ENCODE assay signal across 16 cellular contexts in the genomic region with DNA sequence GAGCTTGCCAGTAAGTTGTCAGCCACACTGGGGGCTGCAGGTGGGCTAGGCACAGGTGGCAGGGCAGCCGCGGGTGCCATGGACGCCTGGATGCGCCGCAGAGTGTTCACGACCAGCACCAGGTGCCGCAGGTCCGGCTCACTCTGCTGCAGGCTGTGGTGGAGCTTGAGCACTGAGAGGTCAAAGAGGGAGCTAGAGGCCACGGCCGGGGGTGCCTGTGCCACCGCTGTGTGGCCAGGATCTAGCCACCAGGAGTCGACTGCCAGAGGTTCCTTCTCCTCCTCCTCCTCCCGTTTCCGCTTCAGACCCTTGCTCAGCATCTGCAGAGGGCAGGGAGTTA. TPM values are rescaled to one million over a fixed set of nuclear protein-coding genes. Genes with fewer than 3 reads are reported as not detected.
DNase-seq lines count a peak whose midpoint lies in the region; ATAC-seq, FAIRE-seq and TF ChIP-seq lines count a peak whose summit lies in the region.
"Had no signal": no experiment of that assay in that cellular context is flagged by ENCODE, and none has a peak within 500 bp of the region (broad histone marks: within the 10 kb centered on the region; RNA-seq: fewer than 3 reads in every experiment).

No MANE protein-coding gene starts in this region.

- no peak for FAIRE-seq in HepG2 (lab: Jason Lieb, UNC)

- H3K36me3 ChIP-seq in HepG2 (replicated peaks in 1 of 2; ENCODE audit: control insufficient read depth in 1 of 2, insufficient read depth in 2 of 2, low read length in 2 of 2), result peaks cover 0 to 2% of the 10 kb centered on the region in 2 experiments; a peak in 1 of 5 replicates
- H3K36me3 ChIP-seq in right lobe of liver, result peaks cover 0 to 12% (median 4%) of the 10 kb centered on the region in 4 donors
- H3K36me3 ChIP-seq in neuronal stem cell (replicated peaks in 1 of 2; ENCODE audit: control insufficient read depth in 2 of 2, insufficient read depth in 2 of 2, low read length in 2 of 2), result peaks cover 1 to 14% of the 10 kb centered on the region in 2 donors
- H3K36me3 ChIP-seq in uterus, result no peaks in the 10 kb centered on the region

- in situ Hi-C loops in HepG2 (cut with HindIII; ENCODE audit: extremely low pct_ligation_motif_present, low pct_unique_long_range_greater_than_20kb), result no loop called here

- TF ChIP-seq CTCF in HepG2 (CRISPR knock-in tag; IDR thresholded peaks at IDR 0.05), result no peak
- TF ChIP-seq CTCF in right lobe of liver (IDR thresholded peaks at IDR 0.05), result no peak
- TF ChIP-seq CTCF in coronary artery (IDR thresholded peaks at IDR 0.05), result no peak
- TF ChIP-seq CTCF in uterus (IDR thresholded peaks at IDR 0.05), result no peak

- H3K4ac ChIP-seq in neuronal stem cell (ENCODE audit: low read length), result no peak overlapping the region

- no peaks in the 10 kb centered on the region for H3K27me3 Mint-ChIP-seq in activated CD8-positive, alpha-beta memory T cell treated with anti-CD3 and anti-CD28 coated beads, Interleukin-2, amount 10 ng/mL, durations not matched to agents 7 days and 5 days

- peaks cover 2% of the 10 kb centered on the region for H3K79me1 ChIP-seq in neuronal stem cell (ENCODE audit: low read depth, low read length)

- H3K23ac ChIP-seq in neuronal stem cell (ENCODE audit: low read depth, low read length, poor library complexity), result peak overlapping the region; percentile 76

- H3K27ac Mint-ChIP-seq in activated CD8-positive, alpha-beta memory T cell treated with anti-CD3 and anti-CD28 coated beads, Interleukin-2, amount 10 ng/mL, durations not matched to agents 7 days and 5 days, result no peak overlapping the region

- intact Hi-C loops in HepG2 (cut with micrococcal nuclease; ENCODE audit: unreplicated experiment) (loop anchor here (10.0 kb wide), 1 partner anchor 78 kb away; the partner anchor contains the start of genes C19orf47 and PLD3), right lobe of liver (cut with DNase I) (no loop called here), uterus (cut with DNase I; ENCODE audit: low total_unique reads) (no loop called here)

- WGBS in HepG2 (ENCODE audit: low lambda C conversion rate), result 96% methylated on average over 6 of the region's 14 CpGs
- WGBS in right lobe of liver (ENCODE audit: insufficient coverage, low coverage, low lambda C conversion rate, missing lambda C conversion rate), result 82% methylated on average over 9 of the region's 14 CpGs
- WGBS in neuronal stem cell (ENCODE audit: extremely low coverage in 2 of 2, insufficient read length in 2 of 2, insufficient replicate concordance in 1 of 2), 2 donors, result no CpG with 5 or more reads among the region's 14 CpGs

- H4K91ac ChIP-seq in neuronal stem cell (ENCODE audit: low read depth, low read length, poor library complexity), result peak overlapping the region; percentile 32

- peaks cover 27% of the 10 kb centered on the region for H3K4me1 Mint-ChIP-seq in activated CD8-positive, alpha-beta memory T cell treated with anti-CD3 and anti-CD28 coated beads, Interleukin-2, amount 10 ng/mL, durations not matched to agents 7 days and 5 days

- H3K9me3 Mint-ChIP-seq in activated CD8-positive, alpha-beta memory T cell treated with anti-CD3 and anti-CD28 coated beads, Interleukin-2, amount 10 ng/mL, durations not matched to agents 7 days and 5 days (ENCODE audit: low read depth), result no peaks in the 10 kb centered on the region

- TF ChIP-seq POLR2A in HepG2 (IDR thresholded peaks at IDR 0.05; ENCODE audit: insufficient read depth in 1 of 2, low read depth in 2 of 2, low read length in 2 of 2) (no peak), right lobe of liver (IDR thresholded peaks at IDR 0.05) (no peak), uterus (IDR thresholded peaks at IDR 0.05) (no peak)

- no peak overlapping the region for H4K8ac ChIP-seq in neuronal stem cell (ENCODE audit: low read depth, low read length)

- CTCF ChIA-PET in HepG2 (lab: Yijun Ruan, JAX; ENCODE audit: low intra/inter-chr PET ratio, low total read pairs), result no interaction called here
- CTCF ChIA-PET in activated CD8-positive, alpha-beta memory T cell treated with anti-CD3 and anti-CD28 coated beads, Interleukin-2, amount 10 ng/mL, durations not matched to agents 7 days and 5 days (lab: Charles Lee), result interaction anchor here (1.0 to 5.8 kb wide), 3 partner anchors 14 to 41 kb away, joined by 3 to 57 read pairs (median 13); partner anchors contain the start of genes BLVRB and SERTAD3

- H2BK120ac ChIP-seq in neuronal stem cell (ENCODE audit: low read depth, low read length), result no peak overlapping the region

- H3K9ac ChIP-seq in HepG2 (ENCODE audit: insufficient read depth, low read depth, low read length), result no peak overlapping the region
- peak overlapping the region; percentile 10 for H3K9ac ChIP-seq in neuronal stem cell (ENCODE audit: low read depth, low read length, poor library complexity)

- no peaks in the 10 kb centered on the region for H3K9me3 ChIP-seq in HepG2 (ENCODE audit: low read length)
- H3K9me3 ChIP-seq in right lobe of liver, result no peaks in the 10 kb centered on the region
- H3K9me3 ChIP-seq in neuronal stem cell (replicated peaks in 1 of 2; ENCODE audit: control insufficient read depth in 2 of 2, insufficient read depth in 1 of 2, low read depth in 1 of 2, low read length in 2 of 2), result no peaks in the 10 kb centered on the region
- no peaks in the 10 kb centered on the region for H3K9me3 ChIP-seq in uterus

- H2AK5ac ChIP-seq in neuronal stem cell (ENCODE audit: low read depth, low read length), result peak overlapping the region; percentile 43

- no peak for TF ChIP-seq RAD21 in HepG2 (CRISPR knock-in tag; IDR thresholded peaks at IDR 0.05)

- H4K20me1 ChIP-seq in HepG2 (ENCODE audit: insufficient read depth, low read length), result no peaks in the 10 kb centered on the region

- H3K36me3 Mint-ChIP-seq in activated CD8-positive, alpha-beta memory T cell treated with anti-CD3 and anti-CD28 coated beads, Interleukin-2, amount 10 ng/mL, durations not matched to agents 7 days and 5 days, result peaks cover 11% of the 10 kb centered on the region

- H3K4me1 ChIP-seq in HepG2 (ENCODE audit: insufficient read depth, low read length) (peaks cover 49% of the 10 kb centered on the region), right lobe of liver (peaks cover 0 to 22% (median 0%) of the 10 kb centered on the region in 4 donors), neuronal stem cell (ENCODE audit: control insufficient read depth in 2 of 2, insufficient read depth in 1 of 2, low read depth in 1 of 2, low read length in 2 of 2) (peaks cover 3 to 5% of the 10 kb centered on the region in 2 donors), uterus (peaks cover 0 to 21% of the 10 kb centered on the region in 2 donors)

- H3K14ac ChIP-seq in neuronal stem cell (ENCODE audit: low read length), result no peak overlapping the region

- ATAC-seq in HepG2 (no peak), right lobe of liver (no peak), GM21390 (IDR thresholded peaks at IDR 0.05; ENCODE audit: unreplicated experiment) (no peak)
- ATAC-seq in activated CD8-positive, alpha-beta memory T cell treated with anti-CD3 and anti-CD28 coated beads, Interleukin-2, amount 10 ng/mL, durations not matched to agents 7 days and 5 days, result no peak

- peaks cover 10% of the 10 kb centered on the region for H3K79me2 ChIP-seq in HepG2 (ENCODE audit: insufficient read depth, low read length)

- H2BK12ac ChIP-seq in neuronal stem cell (ENCODE audit: low read length), result peak overlapping the region; percentile 28

- no peak overlapping the region for H3K4me3 Mint-ChIP-seq in activated CD8-positive, alpha-beta memory T cell treated with anti-CD3 and anti-CD28 coated beads, Interleukin-2, amount 10 ng/mL, durations not matched to agents 7 days and 5 days

- no peaks in the 10 kb centered on the region; a peak in 1 of 5 replicates for H3K27me3 ChIP-seq in HepG2 (ENCODE audit: control insufficient read depth in 1 of 2, insufficient read depth in 2 of 2, low read length in 2 of 2)
- H3K27me3 ChIP-seq in right lobe of liver, result no peaks in the 10 kb centered on the region
- H3K27me3 ChIP-seq in neuronal stem cell (ENCODE audit: control insufficient read depth in 3 of 3, insufficient read depth in 3 of 3, low read depth in 1 of 3, low read length in 3 of 3), result no peaks in the 10 kb centered on the region
- H3K27me3 ChIP-seq in uterus, result no peaks in the 10 kb centered on the region

- H2AFZ ChIP-seq in HepG2 (ENCODE audit: low read length) (no peak overlapping the region), neuronal stem cell (ENCODE audit: low read length) (no peak overlapping the region)

- no peak overlapping the region for H3K4me3 ChIP-seq in HepG2 (replicated peaks in 1 of 3; ENCODE audit: insufficient read depth in 1 of 3, low read depth in 2 of 3, low read length in 3 of 3)
- H3K4me3 ChIP-seq in right lobe of liver, result no peak overlapping the region
- H3K4me3 ChIP-seq in coronary artery, result peak overlapping the region; percentile 43
- H3K4me3 ChIP-seq in neuronal stem cell (ENCODE audit: low read length in 2 of 2), result no peak overlapping the region
- no peak overlapping the region for H3K4me3 ChIP-seq in uterus
- H3K4me3 ChIP-seq: lung had no signal

- no peak overlapping the region for H2BK5ac ChIP-seq in neuronal stem cell (ENCODE audit: low read length)

- DNase-seq in HepG2 (ENCODE audit: low spot score), result no peak
- no peak for DNase-seq in right lobe of liver
- no peak for DNase-seq in coronary artery (ENCODE audit: low spot score)
- no peak for DNase-seq in neuronal stem cell (ENCODE audit: low spot score)
- DNase-seq in uterus, result no peak
- DNase-seq in GM03348 (ENCODE audit: low spot score), result no peak
- no peak for DNase-seq in activated CD8-positive, alpha-beta memory T cell treated with anti-CD3 and anti-CD28 coated beads, Interleukin-2, amount 10 ng/mL, durations not matched to agents 7 days and 5 days
- DNase-seq: activated CD4-positive, alpha-beta T cell treated with anti-CD3 and anti-CD28 coated beads, Interleukin-2, amount 50 U/mL, for 4 hours; activated gamma-delta T cell; DMS53; erythroblast; MM.1S; NCI-H748 treated with DMSO at 0.1 percent for 48 hours had no signal

- H3K27ac ChIP-seq in HepG2 (ENCODE audit: extremely low read length, insufficient read depth, low read length) (no peak overlapping the region), right lobe of liver (no peak overlapping the region), coronary artery (peak overlapping the region; percentile 3 to 54), neuronal stem cell (replicated peaks; ENCODE audit: low read length) (no peak overlapping the region), uterus (peak overlapping the region; percentile 98)

- no peak overlapping the region for H3K4me2 ChIP-seq in HepG2 (ENCODE audit: low read depth, low read length)
- H3K4me2 ChIP-seq in neuronal stem cell (ENCODE audit: insufficient read depth, low read length, poor library complexity, severe bottlenecking), result no peak overlapping the region

- POLR2A ChIA-PET in HepG2 (lab: Yijun Ruan, JAX), result interaction anchor here (4.5 kb wide), 1 partner anchor 42 kb away, joined by 47 read pairs; the partner anchor contains the start of genes BLVRB and SPTBN4

- no TSS peak for BruUV-seq in HepG2 (replicated peaks; lab: Mats Ljungman, UMichigan)

- H2BK15ac ChIP-seq in neuronal stem cell (ENCODE audit: low read length), result peak overlapping the region; percentile 87

- TF ChIP-seq EP300 in HepG2 (IDR thresholded peaks at IDR 0.05; ENCODE audit: low read depth in 2 of 2, low read length in 2 of 2) (no peak), HepG2 (CRISPR knock-in tag; IDR thresholded peaks at IDR 0.05; ENCODE audit: borderline replicate concordance) (no peak)

- H3K18ac ChIP-seq in neuronal stem cell (ENCODE audit: low read length), result peak overlapping the region; percentile 65

RNA-seq across cellular contexts. Expression of gene SERTAD1, which starts 2.6 kb away (rescaled TPM):
- 4.3 and 4.7 TPM in 2 replicates for total RNA-seq in HepG2 (2016; rRNA removed; fragmentation: Illumina TruSeq; extraction: Trizol)
- total RNA-seq in HepG2 (2016; cell fraction: cytosol; rRNA removed; fragmentation: Illumina TruSeq; extraction: Trizol; ENCODE audit: low read depth), result 1.8 and 2.1 TPM in 2 replicates
- total RNA-seq in HepG2 (2016; cell fraction: insoluble cytoplasmic fraction; rRNA removed; fragmentation: Illumina TruSeq; extraction: Trizol), result 3.9 and 5.6 TPM in 2 replicates
- total RNA-seq in HepG2 (2016; cell fraction: membrane; rRNA removed; fragmentation: Illumina TruSeq; extraction: Trizol), result 3.0 and 3.6 TPM in 2 replicates
- 1.7 and 1.9 TPM in 2 replicates for total RNA-seq in HepG2 (2016; cell fraction: nucleus; rRNA removed; fragmentation: Illumina TruSeq; extraction: Trizol)
- 4.5 and 5.0 TPM in 2 replicates for polyA plus RNA-seq in HepG2 (2011; rRNA removed)
- 5.0 and 7.0 TPM in 2 replicates for polyA plus RNA-seq in HepG2 (2011; cell fraction: cytosol; rRNA removed)
- 4.0 and 4.5 TPM in 2 replicates for polyA plus RNA-seq in HepG2 (2011; cell fraction: nucleus; rRNA removed)
- 1.4 and 1.9 TPM in 2 replicates for polyA plus RNA-seq in HepG2 (2012)
- 0.94 and 1.1 TPM in 2 replicates for polyA plus RNA-seq in HepG2 (2016; cell fraction: cytosol; fragmentation: Illumina TruSeq; extraction: Trizol; ENCODE audit: low read depth)
- 3.6 and 4.1 TPM in 2 replicates for polyA plus RNA-seq in HepG2 (2016; cell fraction: insoluble cytoplasmic fraction; fragmentation: Illumina TruSeq; extraction: Trizol; ENCODE audit: low read depth)
- 1.5 and 1.7 TPM in 2 replicates for polyA plus RNA-seq in HepG2 (2016; cell fraction: membrane; fragmentation: Illumina TruSeq; extraction: Trizol; ENCODE audit: low read depth)
- polyA plus RNA-seq in HepG2 (2016; cell fraction: nucleus; fragmentation: Illumina TruSeq; extraction: Trizol; ENCODE audit: insufficient read depth, low read depth), result 2.5 and 2.7 TPM in 2 replicates
- polyA minus RNA-seq in HepG2 (2011; rRNA and poly(A)+ RNA removed; ENCODE audit: low replicate concordance), result 2.7 and 5.6 TPM in 2 replicates
- 1.1 and 1.2 TPM in 2 replicates for polyA minus RNA-seq in HepG2 (2011; cell fraction: cytosol; rRNA and poly(A)+ RNA removed)
- polyA minus RNA-seq in HepG2 (2011; cell fraction: nucleus; rRNA and poly(A)+ RNA removed), result 1.7 and 2.0 TPM in 2 replicates
- 10 to 100 TPM in 1 of 6 experiments, 1 to 10 TPM in 5; 3.7 to 11.7 (median 6.2) TPM for total RNA-seq in right lobe of liver
- polyA plus RNA-seq in neuronal stem cell (2013, experiment 1 of 2), result 2.7 TPM
- polyA plus RNA-seq in neuronal stem cell (2013, experiment 2 of 2), result 2.7 TPM
- 10 to 100 TPM in 3 of 4 donors, 1 to 10 TPM in 1; 3.1 to 18.4 (median 15.8) TPM for total RNA-seq in uterus
- total RNA-seq in activated CD8-positive, alpha-beta memory T cell treated with anti-CD3 and anti-CD28 coated beads, Interleukin-2, amount 10 ng/mL, durations not matched to agents 7 days and 5 days, result 1 to 10 TPM; 9.4 to 9.6 TPM

RNA-seq across cellular contexts. Expression of gene PRX, which starts 10.0 kb away (rescaled TPM):
- total RNA-seq in HepG2 (2016; rRNA removed; fragmentation: Illumina TruSeq; extraction: Trizol) (0.46 and 0.66 TPM in 2 replicates), right lobe of liver (under 1 TPM; 0.37 to 0.99 (median 0.60) TPM), uterus (1 to 10 TPM; 3.3 to 7.5 (median 4.8) TPM)
- not detected in 2 replicates for total RNA-seq in HepG2 (2016; cell fraction: cytosol; rRNA removed; fragmentation: Illumina TruSeq; extraction: Trizol; ENCODE audit: low read depth)
- 0.39 and 0.78 TPM in 2 replicates for total RNA-seq in HepG2 (2016; cell fraction: insoluble cytoplasmic fraction; rRNA removed; fragmentation: Illumina TruSeq; extraction: Trizol)
- total RNA-seq in HepG2 (2016; cell fraction: membrane; rRNA removed; fragmentation: Illumina TruSeq; extraction: Trizol), result 0.03 and 0.12 TPM in 2 replicates
- 0.38 and 0.40 TPM in 2 replicates for total RNA-seq in HepG2 (2016; cell fraction: nucleus; rRNA removed; fragmentation: Illumina TruSeq; extraction: Trizol)
- 0.66 and 0.99 TPM in 2 replicates for polyA plus RNA-seq in HepG2 (2011; rRNA removed)
- 0.79 and 0.94 TPM in 2 replicates for polyA plus RNA-seq in HepG2 (2011; cell fraction: cytosol; rRNA removed)
- polyA plus RNA-seq in HepG2 (2011; cell fraction: nucleus; rRNA removed), result 0.76 and 0.99 TPM in 2 replicates
- 0.85 and 1.1 TPM in 2 replicates for polyA plus RNA-seq in HepG2 (2012)
- not detected in 2 replicates for polyA plus RNA-seq in HepG2 (2016; cell fraction: cytosol; fragmentation: Illumina TruSeq; extraction: Trizol; ENCODE audit: low read depth)
- polyA plus RNA-seq in HepG2 (2016; cell fraction: insoluble cytoplasmic fraction; fragmentation: Illumina TruSeq; extraction: Trizol; ENCODE audit: low read depth), result 0.25 and 0.53 TPM in 2 replicates
- 0.03 and 0.06 TPM in 2 replicates for polyA plus RNA-seq in HepG2 (2016; cell fraction: membrane; fragmentation: Illumina TruSeq; extraction: Trizol; ENCODE audit: low read depth)
- 1.1 TPM in 2 replicates for polyA plus RNA-seq in HepG2 (2016; cell fraction: nucleus; fragmentation: Illumina TruSeq; extraction: Trizol; ENCODE audit: insufficient read depth, low read depth)
- polyA minus RNA-seq in HepG2 (2011; rRNA and poly(A)+ RNA removed; ENCODE audit: low replicate concordance), result 0.51 and 1.1 TPM in 2 replicates
- polyA minus RNA-seq in HepG2 (2011; cell fraction: cytosol; rRNA and poly(A)+ RNA removed), result 0.53 and 0.89 TPM in 2 replicates
- 0.52 and 0.62 TPM in 2 replicates for polyA minus RNA-seq in HepG2 (2011; cell fraction: nucleus; rRNA and poly(A)+ RNA removed)
- polyA plus RNA-seq in neuronal stem cell (2013, experiment 1 of 2), result 1.9 TPM
- polyA plus RNA-seq in neuronal stem cell (2013, experiment 2 of 2), result 1.9 TPM
- 1 to 10 TPM in 1 of 2 experiments, under 1 TPM in 1; 0.80 to 1.1 TPM for total RNA-seq in activated CD8-positive, alpha-beta memory T cell treated with anti-CD3 and anti-CD28 coated beads, Interleukin-2, amount 10 ng/mL, durations not matched to agents 7 days and 5 days
- total RNA-seq: HT1080 had no signal

RNA-seq across cellular contexts. Expression of gene SERTAD3, which starts 20.9 kb away (rescaled TPM):
- total RNA-seq in HepG2 (2016; rRNA removed; fragmentation: Illumina TruSeq; extraction: Trizol) (16.9 and 17.8 TPM in 2 replicates), right lobe of liver (10 to 100 TPM in 1 of 6 experiments, 1 to 10 TPM in 5; 5.2 to 10.1 (median 7.4) TPM), uterus (10 to 100 TPM in 3 of 4 donors, 1 to 10 TPM in 1; 1.0 to 81.5 (median 44.7) TPM)
- 14.6 and 17.8 TPM in 2 replicates for total RNA-seq in HepG2 (2016; cell fraction: cytosol; rRNA removed; fragmentation: Illumina TruSeq; extraction: Trizol; ENCODE audit: low read depth)
- total RNA-seq in HepG2 (2016; cell fraction: insoluble cytoplasmic fraction; rRNA removed; fragmentation: Illumina TruSeq; extraction: Trizol), result 14.8 and 17.5 TPM in 2 replicates
- total RNA-seq in HepG2 (2016; cell fraction: membrane; rRNA removed; fragmentation: Illumina TruSeq; extraction: Trizol), result 22.0 and 25.4 TPM in 2 replicates
- total RNA-seq in HepG2 (2016; cell fraction: nucleus; rRNA removed; fragmentation: Illumina TruSeq; extraction: Trizol), result 6.8 and 9.0 TPM in 2 replicates
- 9.5 and 9.6 TPM in 2 replicates for polyA plus RNA-seq in HepG2 (2011; rRNA removed)
- polyA plus RNA-seq in HepG2 (2011; cell fraction: cytosol; rRNA removed), result 6.9 and 7.9 TPM in 2 replicates
- 5.9 and 6.5 TPM in 2 replicates for polyA plus RNA-seq in HepG2 (2011; cell fraction: nucleus; rRNA removed)
- polyA plus RNA-seq in HepG2 (2012), result 6.5 and 7.5 TPM in 2 replicates
- polyA plus RNA-seq in HepG2 (2016; cell fraction: cytosol; fragmentation: Illumina TruSeq; extraction: Trizol; ENCODE audit: low read depth), result 3.8 and 4.4 TPM in 2 replicates
- polyA plus RNA-seq in HepG2 (2016; cell fraction: insoluble cytoplasmic fraction; fragmentation: Illumina TruSeq; extraction: Trizol; ENCODE audit: low read depth), result 10.8 and 15.2 TPM in 2 replicates
- polyA plus RNA-seq in HepG2 (2016; cell fraction: membrane; fragmentation: Illumina TruSeq; extraction: Trizol; ENCODE audit: low read depth), result 7.3 and 9.1 TPM in 2 replicates
- 13.4 and 16.1 TPM in 2 replicates for polyA plus RNA-seq in HepG2 (2016; cell fraction: nucleus; fragmentation: Illumina TruSeq; extraction: Trizol; ENCODE audit: insufficient read depth, low read depth)
- polyA minus RNA-seq in HepG2 (2011; rRNA and poly(A)+ RNA removed; ENCODE audit: low replicate concordance), result 19.2 and 19.5 TPM in 2 replicates
- 10.9 and 15.7 TPM in 2 replicates for polyA minus RNA-seq in HepG2 (2011; cell fraction: cytosol; rRNA and poly(A)+ RNA removed)
- 5.1 and 5.8 TPM in 2 replicates for polyA minus RNA-seq in HepG2 (2011; cell fraction: nucleus; rRNA and poly(A)+ RNA removed)
- 13.1 TPM for polyA plus RNA-seq in neuronal stem cell (2013, experiment 1 of 2)
- polyA plus RNA-seq in neuronal stem cell (2013, experiment 2 of 2), result 13.1 TPM
- 10 to 100 TPM; 13.4 to 13.7 TPM for total RNA-seq in activated CD8-positive, alpha-beta memory T cell treated with anti-CD3 and anti-CD28 coated beads, Interleukin-2, amount 10 ng/mL, durations not matched to agents 7 days and 5 days

RNA-seq across cellular contexts. Expression of gene HIPK4, which starts 33.2 kb away (rescaled TPM):
- total RNA-seq in HepG2 (2016; rRNA removed; fragmentation: Illumina TruSeq; extraction: Trizol) (not detected in 2 replicates), right lobe of liver (under 1 TPM in 1 of 6 experiments, not detected in 5; 0.15 TPM), uterus (under 1 TPM in 2 of 4 donors, not detected in 2; 0.40 to 0.48 TPM)
- total RNA-seq in HepG2 (2016; cell fraction: cytosol; rRNA removed; fragmentation: Illumina TruSeq; extraction: Trizol; ENCODE audit: low read depth), result not detected in 2 replicates
- not detected in 2 replicates for total RNA-seq in HepG2 (2016; cell fraction: insoluble cytoplasmic fraction; rRNA removed; fragmentation: Illumina TruSeq; extraction: Trizol)
- not detected in 2 replicates for total RNA-seq in HepG2 (2016; cell fraction: membrane; rRNA removed; fragmentation: Illumina TruSeq; extraction: Trizol)
- not detected in 2 replicates for total RNA-seq in HepG2 (2016; cell fraction: nucleus; rRNA removed; fragmentation: Illumina TruSeq; extraction: Trizol)
- polyA plus RNA-seq in HepG2 (2011; rRNA removed), result 0.03 TPM in 1 of 2 replicates, not detected in the other
- 0.03 TPM in 1 of 2 replicates, not detected in the other for polyA plus RNA-seq in HepG2 (2011; cell fraction: cytosol; rRNA removed)
- polyA plus RNA-seq in HepG2 (2011; cell fraction: nucleus; rRNA removed), result not detected in 2 replicates
- not detected in 2 replicates for polyA plus RNA-seq in HepG2 (2012)
- not detected in 2 replicates for polyA plus RNA-seq in HepG2 (2016; cell fraction: cytosol; fragmentation: Illumina TruSeq; extraction: Trizol; ENCODE audit: low read depth)
- polyA plus RNA-seq in HepG2 (2016; cell fraction: insoluble cytoplasmic fraction; fragmentation: Illumina TruSeq; extraction: Trizol; ENCODE audit: low read depth), result not detected in 2 replicates
- polyA plus RNA-seq in HepG2 (2016; cell fraction: membrane; fragmentation: Illumina TruSeq; extraction: Trizol; ENCODE audit: low read depth), result not detected in 2 replicates
- polyA plus RNA-seq in HepG2 (2016; cell fraction: nucleus; fragmentation: Illumina TruSeq; extraction: Trizol; ENCODE audit: insufficient read depth, low read depth), result not detected in 2 replicates
- polyA minus RNA-seq in HepG2 (2011; rRNA and poly(A)+ RNA removed; ENCODE audit: low replicate concordance), result 0.07 TPM in 1 of 2 replicates, not detected in the other
- polyA minus RNA-seq in HepG2 (2011; cell fraction: cytosol; rRNA and poly(A)+ RNA removed), result not detected in 2 replicates
- not detected in 2 replicates for polyA minus RNA-seq in HepG2 (2011; cell fraction: nucleus; rRNA and poly(A)+ RNA removed)
- polyA plus RNA-seq in neuronal stem cell (2013, experiment 1 of 2), result 0.29 TPM
- 0.28 TPM for polyA plus RNA-seq in neuronal stem cell (2013, experiment 2 of 2)
- total RNA-seq in activated CD8-positive, alpha-beta memory T cell treated with anti-CD3 and anti-CD28 coated beads, Interleukin-2, amount 10 ng/mL, durations not matched to agents 7 days and 5 days, result not detected
- total RNA-seq: HT1080 had no signal

RNA-seq across cellular contexts. Expression of gene BLVRB, which starts 42.3 kb away (rescaled TPM):
- 25.9 and 32.7 TPM in 2 replicates for total RNA-seq in HepG2 (2016; rRNA removed; fragmentation: Illumina TruSeq; extraction: Trizol)
- total RNA-seq in HepG2 (2016; cell fraction: cytosol; rRNA removed; fragmentation: Illumina TruSeq; extraction: Trizol; ENCODE audit: low read depth), result 8.2 and 10.9 TPM in 2 replicates
- total RNA-seq in HepG2 (2016; cell fraction: insoluble cytoplasmic fraction; rRNA removed; fragmentation: Illumina TruSeq; extraction: Trizol), result 28.3 and 39.1 TPM in 2 replicates
- 7.6 and 7.9 TPM in 2 replicates for total RNA-seq in HepG2 (2016; cell fraction: membrane; rRNA removed; fragmentation: Illumina TruSeq; extraction: Trizol)
- total RNA-seq in HepG2 (2016; cell fraction: nucleus; rRNA removed; fragmentation: Illumina TruSeq; extraction: Trizol), result 9.9 and 11.1 TPM in 2 replicates
- polyA plus RNA-seq in HepG2 (2011; rRNA removed), result 51.4 and 75.9 TPM in 2 replicates
- 66.0 and 107 TPM in 2 replicates for polyA plus RNA-seq in HepG2 (2011; cell fraction: cytosol; rRNA removed)
- polyA plus RNA-seq in HepG2 (2011; cell fraction: nucleus; rRNA removed), result 44.9 and 46.6 TPM in 2 replicates
- polyA plus RNA-seq in HepG2 (2012), result 39.5 and 39.8 TPM in 2 replicates
- polyA plus RNA-seq in HepG2 (2016; cell fraction: cytosol; fragmentation: Illumina TruSeq; extraction: Trizol; ENCODE audit: low read depth), result 10.5 and 11.4 TPM in 2 replicates
- 31.5 and 40.3 TPM in 2 replicates for polyA plus RNA-seq in HepG2 (2016; cell fraction: insoluble cytoplasmic fraction; fragmentation: Illumina TruSeq; extraction: Trizol; ENCODE audit: low read depth)
- 6.6 and 8.8 TPM in 2 replicates for polyA plus RNA-seq in HepG2 (2016; cell fraction: membrane; fragmentation: Illumina TruSeq; extraction: Trizol; ENCODE audit: low read depth)
- polyA plus RNA-seq in HepG2 (2016; cell fraction: nucleus; fragmentation: Illumina TruSeq; extraction: Trizol; ENCODE audit: insufficient read depth, low read depth), result 18.0 and 18.8 TPM in 2 replicates
- polyA minus RNA-seq in HepG2 (2011; rRNA and poly(A)+ RNA removed; ENCODE audit: low replicate concordance), result 42.8 and 149 TPM in 2 replicates
- 28.8 and 32.2 TPM in 2 replicates for polyA minus RNA-seq in HepG2 (2011; cell fraction: cytosol; rRNA and poly(A)+ RNA removed)
- 6.0 and 10.4 TPM in 2 replicates for polyA minus RNA-seq in HepG2 (2011; cell fraction: nucleus; rRNA and poly(A)+ RNA removed)
- total RNA-seq in right lobe of liver, result 100 to 1,000 TPM; 127 to 326 (median 146) TPM
- polyA plus RNA-seq in neuronal stem cell (2013, experiment 1 of 2), result 25.7 TPM
- polyA plus RNA-seq in neuronal stem cell (2013, experiment 2 of 2), result 25.5 TPM
- 100 to 1,000 TPM in 2 of 4 donors, 10 to 100 TPM in 2; 51.5 to 206 (median 115) TPM for total RNA-seq in uterus
- total RNA-seq in activated CD8-positive, alpha-beta memory T cell treated with anti-CD3 and anti-CD28 coated beads, Interleukin-2, amount 10 ng/mL, durations not matched to agents 7 days and 5 days, result 10 to 100 TPM; 12.9 to 23.3 TPM

Comparison
In these comparisons a context has a peak if more than half of its experiments do, and no peak if none do; other contexts are left out.
1. H3K27ac ChIP-seq: peak in coronary artery (2 of 2) and uterus (2 of 2); none in HepG2 (single experiment), right lobe of liver (0 of 3) and neuronal stem cell (single experiment).